1 cellular context compared by ENCODE assay signal in genomic region chr6:56046576-56046975, GRCh38.
TF ChIP-seq lines count a peak whose summit lies in the region.

No MANE protein-coding gene starts in this region.

TF ChIP-seq in SK-N-SH treated with all-trans-retinoic acid at 6 μM for 48 hours, 23 proteins besides CTCF, POLR2A, EP300 and RAD21 (continued from another document):
- TF ChIP-seq, protein P1, sequence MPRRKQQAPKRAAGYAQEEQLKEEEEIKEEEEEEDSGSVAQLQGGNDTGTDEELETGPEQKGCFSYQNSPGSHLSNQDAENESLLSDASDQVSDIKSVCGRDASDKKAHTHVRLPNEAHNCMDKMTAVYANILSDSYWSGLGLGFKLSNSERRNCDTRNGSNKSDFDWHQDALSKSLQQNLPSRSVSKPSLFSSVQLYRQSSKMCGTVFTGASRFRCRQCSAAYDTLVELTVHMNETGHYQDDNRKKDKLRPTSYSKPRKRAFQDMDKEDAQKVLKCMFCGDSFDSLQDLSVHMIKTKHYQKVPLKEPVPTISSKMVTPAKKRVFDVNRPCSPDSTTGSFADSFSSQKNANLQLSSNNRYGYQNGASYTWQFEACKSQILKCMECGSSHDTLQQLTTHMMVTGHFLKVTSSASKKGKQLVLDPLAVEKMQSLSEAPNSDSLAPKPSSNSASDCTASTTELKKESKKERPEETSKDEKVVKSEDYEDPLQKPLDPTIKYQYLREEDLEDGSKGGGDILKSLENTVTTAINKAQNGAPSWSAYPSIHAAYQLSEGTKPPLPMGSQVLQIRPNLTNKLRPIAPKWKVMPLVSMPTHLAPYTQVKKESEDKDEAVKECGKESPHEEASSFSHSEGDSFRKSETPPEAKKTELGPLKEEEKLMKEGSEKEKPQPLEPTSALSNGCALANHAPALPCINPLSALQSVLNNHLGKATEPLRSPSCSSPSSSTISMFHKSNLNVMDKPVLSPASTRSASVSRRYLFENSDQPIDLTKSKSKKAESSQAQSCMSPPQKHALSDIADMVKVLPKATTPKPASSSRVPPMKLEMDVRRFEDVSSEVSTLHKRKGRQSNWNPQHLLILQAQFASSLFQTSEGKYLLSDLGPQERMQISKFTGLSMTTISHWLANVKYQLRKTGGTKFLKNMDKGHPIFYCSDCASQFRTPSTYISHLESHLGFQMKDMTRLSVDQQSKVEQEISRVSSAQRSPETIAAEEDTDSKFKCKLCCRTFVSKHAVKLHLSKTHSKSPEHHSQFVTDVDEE (CRISPR knock-in tag; IDR thresholded peaks at IDR 0.05) = no peak
